19 cellular contexts compared by ENCODE assay signal in genomic region chr16:3641801-3642396, GRCh38. TPM values are rescaled to one million over a fixed set of nuclear protein-coding genes. Genes with fewer than 3 reads are reported as not detected.
DNase-seq lines count a peak whose midpoint lies in the region; ATAC-seq and TF ChIP-seq lines count a peak whose summit lies in the region.
"Had no signal": no experiment of that assay in that cellular context is flagged by ENCODE, and none has a peak within 500 bp of the region (broad histone marks: within the 10 kb centered on the region; RNA-seq: fewer than 3 reads in every experiment).

No MANE protein-coding gene starts in this region.

- ATAC-seq in T-helper 17 cell (no peak), lower lobe of right lung (no peak), HG03025 (IDR thresholded peaks at IDR 0.05; ENCODE audit: low FRiP score, unreplicated experiment) (no peak)
- ATAC-seq: activated T-helper 17 cell treated with anti-CD3 and anti-CD28 coated beads, Interleukin-2, amount 50 U/mL, for 72 hours had no signal

- H3K36me3 ChIP-seq in lower lobe of right lung (peaks cover 32% of the 10 kb centered on the region), stomach (peaks cover 5 to 36% (median 28%) of the 10 kb centered on the region in 4 donors)

- H3K27me3 Mint-ChIP-seq in activated CD4-positive, alpha-beta memory T cell treated with anti-CD3 and anti-CD28 coated beads, Interleukin-2, amount 10 ng/mL, durations not matched to agents 7 days and 5 days = no peaks in the 10 kb centered on the region
- no peaks in the 10 kb centered on the region for H3K27me3 Mint-ChIP-seq in activated CD4-positive, alpha-beta memory T cell treated with anti-CD3 and anti-CD28 coated beads for 36 hours
- no peaks in the 10 kb centered on the region for H3K27me3 Mint-ChIP-seq in T-helper 17 cell
- H3K27me3 Mint-ChIP-seq: activated T-helper 17 cell treated with anti-CD3 and anti-CD28 coated beads, Interleukin-2, amount 50 U/mL, for 72 hours had no signal

- TF ChIP-seq CTCF in lower lobe of right lung (IDR thresholded peaks at IDR 0.05) (no peak), stomach (IDR thresholded peaks at IDR 0.05) (no peak)

- H3K27me3 ChIP-seq in lower lobe of right lung (ENCODE audit: low read depth) (no peaks in the 10 kb centered on the region), stomach (no peaks in the 10 kb centered on the region)
- H3K27me3 ChIP-seq: Peyer's patch had no signal

- intact Hi-C loops in activated CD4-positive, alpha-beta memory T cell treated with anti-CD3 and anti-CD28 coated beads for 36 hours (cut with micrococcal nuclease) = no loop called here
- intact Hi-C loops in lower lobe of right lung (cut with DNase I) (no loop called here), stomach (cut with DNase I; ENCODE audit: low total_unique reads) (no loop called here)

- no peak for TF ChIP-seq POLR2A in stomach (IDR thresholded peaks at IDR 0.05)

- CTCF ChIA-PET in activated CD4-positive, alpha-beta memory T cell treated with anti-CD3 and anti-CD28 coated beads, Interleukin-2, amount 10 ng/mL, durations not matched to agents 7 days and 5 days (lab: Charles Lee) = no interaction called here
- CTCF ChIA-PET in activated CD4-positive, alpha-beta memory T cell treated with anti-CD3 and anti-CD28 coated beads for 36 hours (lab: Charles Lee) = no interaction called here

- H3K4me3 Mint-ChIP-seq in activated CD4-positive, alpha-beta memory T cell treated with anti-CD3 and anti-CD28 coated beads, Interleukin-2, amount 10 ng/mL, durations not matched to agents 7 days and 5 days = no peak overlapping the region
- no peak overlapping the region for H3K4me3 Mint-ChIP-seq in activated CD4-positive, alpha-beta memory T cell treated with anti-CD3 and anti-CD28 coated beads for 36 hours
- H3K4me3 Mint-ChIP-seq in T-helper 17 cell = no peak overlapping the region
- H3K4me3 Mint-ChIP-seq: activated T-helper 17 cell treated with anti-CD3 and anti-CD28 coated beads, Interleukin-2, amount 50 U/mL, for 72 hours; brain; T-helper 2 cell treated with Interferon-gamma antibody and Interleukin-4, amounts not matched to agents 5 μg/mL and 100 μg/mL, for 36 hours had no signal

- peak; percentile 8 for DNase-seq in activated CD4-positive, alpha-beta memory T cell treated with anti-CD3 and anti-CD28 coated beads, Interleukin-2, amount 10 ng/mL, durations not matched to agents 7 days and 5 days
- no peak for DNase-seq in activated CD4-positive, alpha-beta memory T cell treated with anti-CD3 and anti-CD28 coated beads for 36 hours
- DNase-seq in T-helper 17 cell = no peak
- DNase-seq in lower lobe of right lung = peak; percentile 9
- DNase-seq in stomach = peak; percentile 14
- no peak for DNase-seq in SKM-1 (lab: John Stamatoyannopoulos, UW; ENCODE audit: unreplicated experiment)
- DNase-seq in activated CD4-positive, alpha-beta T cell treated with anti-CD3 and anti-CD28 coated beads, Interleukin-2, amount 50 U/mL, for 48 hours = no peak
- DNase-seq: cortex of kidney; DMS 273 treated with DMSO at 0.1 percent for 48 hours; NCI-H1105 treated with DMSO at 0.1 percent for 48 hours; NCI-H2081 treated with DMSO at 0.1 percent for 48 hours; NCI-H510A; NK-92 treated with Interleukin-12 subunit alpha and Interleukin-12 subunit beta, amount 100 ng/mL, for 24 hours; stimulated activated CD4-positive, alpha-beta T cell treated with anti-CD3 and anti-CD28 coated beads, Interleukin-4, amount 100 ng/mL, for 4 hours had no signal

- no peaks in the 10 kb centered on the region for H3K9me3 Mint-ChIP-seq in activated CD4-positive, alpha-beta memory T cell treated with anti-CD3 and anti-CD28 coated beads, Interleukin-2, amount 10 ng/mL, durations not matched to agents 7 days and 5 days
- H3K9me3 Mint-ChIP-seq in activated CD4-positive, alpha-beta memory T cell treated with anti-CD3 and anti-CD28 coated beads for 36 hours = no peaks in the 10 kb centered on the region
- H3K9me3 Mint-ChIP-seq: activated T-helper 17 cell treated with anti-CD3 and anti-CD28 coated beads, Interleukin-2, amount 50 U/mL, for 72 hours; T-helper 2 cell treated with Interferon-gamma antibody and Interleukin-4, amounts not matched to agents 5 μg/mL and 100 μg/mL, for 36 hours had no signal

- peaks cover 11% of the 10 kb centered on the region for H3K36me3 Mint-ChIP-seq in activated CD4-positive, alpha-beta memory T cell treated with anti-CD3 and anti-CD28 coated beads, Interleukin-2, amount 10 ng/mL, durations not matched to agents 7 days and 5 days (ENCODE audit: low read depth)
- H3K36me3 Mint-ChIP-seq in activated CD4-positive, alpha-beta memory T cell treated with anti-CD3 and anti-CD28 coated beads for 36 hours = peaks cover 2% of the 10 kb centered on the region
- H3K36me3 Mint-ChIP-seq in T-helper 17 cell (ENCODE audit: low read depth) = peaks cover 3% of the 10 kb centered on the region

- no peak for TF ChIP-seq EP300 in stomach (IDR thresholded peaks at IDR 0.05)

- 92 to 96% (median 93%) methylated on average over 8 to 9 of the region's 9 CpGs for WGBS in stomach, 5 donors

- no peak overlapping the region for H3K4me3 ChIP-seq in lower lobe of right lung
- no peak overlapping the region for H3K4me3 ChIP-seq in stomach

- POLR2A ChIA-PET in activated CD4-positive, alpha-beta memory T cell treated with anti-CD3 and anti-CD28 coated beads, Interleukin-2, amount 10 ng/mL, durations not matched to agents 7 days and 5 days (lab: Charles Lee) = no interaction called here
- POLR2A ChIA-PET in activated CD4-positive, alpha-beta memory T cell treated with anti-CD3 and anti-CD28 coated beads for 36 hours (lab: Charles Lee) = no interaction called here

- H3K4me1 Mint-ChIP-seq in activated CD4-positive, alpha-beta memory T cell treated with anti-CD3 and anti-CD28 coated beads, Interleukin-2, amount 10 ng/mL, durations not matched to agents 7 days and 5 days = peaks cover 26% of the 10 kb centered on the region
- peaks cover 16% of the 10 kb centered on the region for H3K4me1 Mint-ChIP-seq in activated CD4-positive, alpha-beta memory T cell treated with anti-CD3 and anti-CD28 coated beads for 36 hours (ENCODE audit: low read depth)
- H3K4me1 Mint-ChIP-seq in T-helper 17 cell = peaks cover 22% of the 10 kb centered on the region

- no peak overlapping the region for H3K27ac Mint-ChIP-seq in activated CD4-positive, alpha-beta memory T cell treated with anti-CD3 and anti-CD28 coated beads, Interleukin-2, amount 10 ng/mL, durations not matched to agents 7 days and 5 days
- no peak overlapping the region for H3K27ac Mint-ChIP-seq in activated CD4-positive, alpha-beta memory T cell treated with anti-CD3 and anti-CD28 coated beads for 36 hours
- H3K27ac Mint-ChIP-seq in T-helper 17 cell = peak overlapping the region; percentile 29
- H3K27ac Mint-ChIP-seq: activated T-helper 17 cell treated with anti-CD3 and anti-CD28 coated beads, Interleukin-2, amount 50 U/mL, for 72 hours; T-helper 2 cell treated with Interferon-gamma antibody and Interleukin-4, amounts not matched to agents 5 μg/mL and 100 μg/mL, for 36 hours had no signal

- no peaks in the 10 kb centered on the region for H3K9me3 ChIP-seq in T-helper 17 cell (ENCODE audit: control insufficient read depth, low read length, poor library complexity, severe bottlenecking)
- H3K9me3 ChIP-seq in lower lobe of right lung = no peaks in the 10 kb centered on the region
- no peaks in the 10 kb centered on the region for H3K9me3 ChIP-seq in stomach
- H3K9me3 ChIP-seq: Peyer's patch had no signal

- H3K27ac ChIP-seq in lower lobe of right lung (no peak overlapping the region), stomach (no peak overlapping the region)

- H3K4me1 ChIP-seq in lower lobe of right lung = peaks cover 9% of the 10 kb centered on the region
- H3K4me1 ChIP-seq in stomach = peaks cover 10 to 26% (median 19%) of the 10 kb centered on the region in 4 donors

RNA-seq across cellular contexts. Expression of gene DNASE1, which starts 12.6 kb away (rescaled TPM):
- total RNA-seq in activated CD4-positive, alpha-beta memory T cell treated with anti-CD3 and anti-CD28 coated beads, Interleukin-2, amount 10 ng/mL, durations not matched to agents 7 days and 5 days = 10 to 100 TPM; 32.8 to 35.8 TPM
- total RNA-seq in activated CD4-positive, alpha-beta memory T cell treated with anti-CD3 and anti-CD28 coated beads for 36 hours = 10 to 100 TPM; 11.4 to 14.3 TPM
- 10 to 100 TPM; 19.6 to 21.5 TPM for total RNA-seq in T-helper 17 cell
- 14.3 TPM for total RNA-seq in lower lobe of right lung
- 100 to 1,000 TPM in 1 of 5 donors, 10 to 100 TPM in 4; 35.2 to 128 (median 43.0) TPM for total RNA-seq in stomach
- 10 to 100 TPM; 10.4 to 25.7 (median 25.0) TPM for polyA plus RNA-seq in stomach

RNA-seq across cellular contexts. Expression of gene SLX4, which starts 30.5 kb away (rescaled TPM):
- total RNA-seq in activated CD4-positive, alpha-beta memory T cell treated with anti-CD3 and anti-CD28 coated beads, Interleukin-2, amount 10 ng/mL, durations not matched to agents 7 days and 5 days = 10 to 100 TPM; 14.3 to 14.9 TPM
- total RNA-seq in activated CD4-positive, alpha-beta memory T cell treated with anti-CD3 and anti-CD28 coated beads for 36 hours = 10 to 100 TPM; 13.4 to 15.3 TPM
- total RNA-seq in T-helper 17 cell (1 to 10 TPM; 5.6 TPM), lower lobe of right lung (5.7 TPM), stomach (10 to 100 TPM in 1 of 5 donors, 1 to 10 TPM in 4; 5.1 to 19.7 (median 8.0) TPM)
- 1 to 10 TPM in 1 of 3 donors, under 1 TPM in 2; 0.76 to 1.3 (median 1.00) TPM for polyA plus RNA-seq in stomach

Comparison
In these comparisons a context has a peak if more than half of its experiments do, and no peak if none do; other contexts are left out.
1. DNase-seq: peak in activated CD4-positive, alpha-beta memory T cell treated with anti-CD3 and anti-CD28 coated beads, Interleukin-2, amount 10 ng/mL, durations not matched to agents 7 days and 5 days (single experiment), lower lobe of right lung (single experiment) and stomach (single experiment); none in activated CD4-positive, alpha-beta memory T cell treated with anti-CD3 and anti-CD28 coated beads for 36 hours (single experiment), T-helper 17 cell (0 of 3), SKM-1 (single experiment) and activated CD4-positive, alpha-beta T cell treated with anti-CD3 and anti-CD28 coated beads, Interleukin-2, amount 50 U/mL, for 48 hours (0 of 2).